19 cellular contexts compared by ENCODE assay signal in the genomic region with DNA sequence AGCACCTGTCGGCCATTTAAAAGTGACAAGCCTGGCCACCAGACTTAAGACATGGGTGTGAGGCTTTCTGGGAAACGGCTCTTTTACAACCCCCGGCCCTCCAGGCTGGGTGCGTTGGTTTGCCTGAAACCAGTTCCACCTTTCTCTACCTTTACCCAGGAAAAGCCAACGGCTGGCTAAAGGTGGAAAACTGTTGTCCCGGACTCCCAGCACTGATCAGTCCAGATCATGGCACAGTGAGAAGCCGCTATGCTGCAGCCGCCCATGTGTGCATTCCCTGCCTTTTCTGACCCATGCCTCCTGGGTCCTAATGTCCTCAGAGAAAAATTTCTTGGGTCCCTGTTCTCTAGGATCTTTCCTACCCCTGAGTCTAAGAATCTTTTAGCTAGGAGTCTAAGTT.
A peak's percentile ranks its signal among the peaks of the same experiment; 100 is the strongest.
DNase-seq lines count a peak whose midpoint lies in the region; ATAC-seq, FAIRE-seq and TF ChIP-seq lines count a peak whose summit lies in the region.
"Had no signal": no experiment of that assay in that cellular context is flagged by ENCODE, and none has a peak within 500 bp of the region (broad histone marks: within the 10 kb centered on the region; RNA-seq: fewer than 3 reads in every experiment).

No MANE protein-coding gene starts in this region.

- CTCF ChIA-PET in CD8-positive, alpha-beta memory T cell (lab: Charles Lee) = no interaction called here

- H3K27ac ChIP-seq in CD8-positive, alpha-beta memory T cell (ENCODE audit: low read depth, low read length) = no peak overlapping the region

- H3K27me3 ChIP-seq in CD8-positive, alpha-beta memory T cell (ENCODE audit: insufficient read depth, low read length, poor library complexity, severe bottlenecking) = no peaks in the 10 kb centered on the region
- H3K27me3 ChIP-seq: BLaER1 treated with 17β-estradiol and CSF1 and Interleukin-3, amounts not matched to agents 10 nM and 100 nM had no signal

- POLR2A ChIA-PET in CD8-positive, alpha-beta memory T cell (lab: Charles Lee) = no interaction called here

- H3K27me3 Mint-ChIP-seq in CD8-positive, alpha-beta memory T cell = no peaks in the 10 kb centered on the region
- H3K27me3 Mint-ChIP-seq: T-helper 17 cell had no signal

- H3K36me3 Mint-ChIP-seq in CD8-positive, alpha-beta memory T cell = no peaks in the 10 kb centered on the region

- DNase-seq in urothelium cell line (ENCODE audit: low spot score) = peak; percentile 3
- DNase-seq in CD8-positive, alpha-beta memory T cell = no peak
- DNase-seq in T-helper 1 cell = no peak
- DNase-seq in NCI-H748 treated with DMSO at 0.1 percent for 48 hours (lab: John Stamatoyannopoulos, UW) = no peak
- DNase-seq: DMS153, HFFc6, NCI-H1048, NCI-H2107, NCI-H345, NCI-H526 treated with DMSO at 0.1 percent for 48 hours, SHP77 treated with DMSO at 0.1 percent for 48 hours, T-helper 17 cell had no signal

- peak overlapping the region in 2 of 7 donors; percentile 29 to 85 for H3K4me3 Mint-ChIP-seq in CD8-positive, alpha-beta memory T cell
- H3K4me3 Mint-ChIP-seq: HFFc6, T-helper 17 cell had no signal

- no peak for FAIRE-seq in urothelium cell line (lab: Jason Lieb, UNC)
- FAIRE-seq: GM12891, H1, RCC 7860 had no signal

- TF ChIP-seq CTCF in WI38 (IDR thresholded peaks at IDR 0.05; ENCODE audit: low read depth, low read length) = no peak

- no peak overlapping the region for H3K27ac Mint-ChIP-seq in CD8-positive, alpha-beta memory T cell
- H3K27ac Mint-ChIP-seq: HFFc6, T-helper 17 cell had no signal

- peaks cover 0 to 10% (median 2%) of the 10 kb centered on the region in 5 donors for H3K9me3 Mint-ChIP-seq in CD8-positive, alpha-beta memory T cell

- peaks cover 0 to 1% (median 0%) of the 10 kb centered on the region in 3 donors for H3K4me1 Mint-ChIP-seq in CD8-positive, alpha-beta memory T cell
- H3K4me1 Mint-ChIP-seq: T-helper 17 cell had no signal

- ATAC-seq in GM19452 (IDR thresholded peaks at IDR 0.05; ENCODE audit: unreplicated experiment) (peak; percentile 5), HG03521 (IDR thresholded peaks at IDR 0.05; ENCODE audit: unreplicated experiment) (peak; percentile 7)
- ATAC-seq: T-helper 17 cell had no signal

- peak overlapping the region; percentile 34 for H3K4me3 ChIP-seq in WI38 (ENCODE audit: low read depth, low read length)
- no peak overlapping the region for H3K4me3 ChIP-seq in CD8-positive, alpha-beta memory T cell (ENCODE audit: low read length)
- H3K4me3 ChIP-seq: BLaER1 treated with 17β-estradiol and CSF1 and Interleukin-3, amounts not matched to agents 10 nM and 100 nM had no signal

- no peaks in the 10 kb centered on the region for H3K4me1 ChIP-seq in CD8-positive, alpha-beta memory T cell (ENCODE audit: insufficient read depth, low read length)

- H3K9me3 ChIP-seq in CD8-positive, alpha-beta memory T cell (ENCODE audit: low read length) = no peaks in the 10 kb centered on the region

- H3K36me3 ChIP-seq in CD8-positive, alpha-beta memory T cell (ENCODE audit: insufficient read depth, low read length) = no peaks in the 10 kb centered on the region
- H3K36me3 ChIP-seq: BLaER1 treated with 17β-estradiol and CSF1 and Interleukin-3, amounts not matched to agents 10 nM and 100 nM had no signal
